Comparison of ENCODE assay signal across 21 cellular contexts in the genomic region with DNA sequence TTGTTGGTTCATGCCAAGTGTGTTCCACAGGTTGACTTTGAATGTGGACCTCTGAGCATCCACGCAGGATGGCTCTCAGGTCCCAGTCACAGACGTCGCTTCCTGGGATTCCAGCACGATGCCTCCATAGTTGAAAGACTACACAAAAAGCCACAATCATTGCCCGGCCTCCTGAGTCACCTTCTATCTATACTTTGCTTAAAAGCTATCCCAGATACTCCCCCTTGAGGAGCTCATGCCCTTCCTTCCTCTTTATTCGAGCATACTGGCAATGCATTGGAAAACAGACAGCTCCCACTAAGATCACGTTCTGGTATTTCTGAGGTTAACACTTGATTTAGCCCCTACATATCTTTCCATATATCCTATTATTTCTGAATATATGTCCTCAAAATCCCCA.
"Had no signal": no experiment of that assay in that cellular context is flagged by ENCODE, and none has a peak within 500 bp of the region (broad histone marks: within the 10 kb centered on the region; RNA-seq: fewer than 3 reads in every experiment).

No MANE protein-coding gene starts in this region.

- H3K27me3 ChIP-seq: heart right ventricle, pancreas, stomach, suprapubic skin, transverse colon had no signal

- H3K4me3 Mint-ChIP-seq: activated B cell treated with CpG ODN at 0.5 μM for 24 hours; activated CD4-positive, alpha-beta memory T cell treated with anti-CD3 and anti-CD28 coated beads for 36 hours; activated CD4-positive, alpha-beta T cell treated with anti-CD3 and anti-CD28 coated beads for 36 hours; activated naive CD8-positive, alpha-beta T cell treated with anti-CD3 and anti-CD28 coated beads, Interleukin-2, amount 50 U/mL, for 24 hours; activated T-cell treated with anti-CD3 and anti-CD28 coated beads, Interleukin-2, amount 50 U/mL, for 72 hours; nephron progenitor cell had no signal

- H3K4me3 ChIP-seq: heart right ventricle, pancreas, skin epidermis, stomach, suprapubic skin, transverse colon had no signal

- H3K27ac Mint-ChIP-seq: activated B cell treated with CpG ODN at 0.5 μM for 24 hours; activated CD4-positive, alpha-beta memory T cell treated with anti-CD3 and anti-CD28 coated beads for 36 hours; activated CD4-positive, alpha-beta T cell treated with anti-CD3 and anti-CD28 coated beads for 36 hours; activated naive CD8-positive, alpha-beta T cell treated with anti-CD3 and anti-CD28 coated beads, Interleukin-2, amount 50 U/mL, for 24 hours; activated T-cell treated with anti-CD3 and anti-CD28 coated beads, Interleukin-2, amount 50 U/mL, for 72 hours; nephron progenitor cell had no signal

- H3K27ac ChIP-seq: heart right ventricle, pancreas, skin epidermis, stomach, suprapubic skin, transverse colon had no signal

- H3K9me3 Mint-ChIP-seq: activated B cell treated with CpG ODN at 0.5 μM for 24 hours; activated CD4-positive, alpha-beta memory T cell treated with anti-CD3 and anti-CD28 coated beads for 36 hours; activated naive CD8-positive, alpha-beta T cell treated with anti-CD3 and anti-CD28 coated beads, Interleukin-2, amount 50 U/mL, for 24 hours; activated T-cell treated with anti-CD3 and anti-CD28 coated beads, Interleukin-2, amount 50 U/mL, for 72 hours; nephron progenitor cell had no signal

- H3K4me1 ChIP-seq: suprapubic skin, transverse colon had no signal

- DNase-seq: activated B cell treated with CpG ODN at 0.5 μM for 24 hours; activated CD4-positive, alpha-beta memory T cell treated with anti-CD3 and anti-CD28 coated beads for 36 hours; activated CD4-positive, alpha-beta T cell treated with anti-CD3 and anti-CD28 coated beads for 36 hours; activated gamma-delta T cell; activated naive CD4-positive, alpha-beta T cell treated with anti-CD3 and anti-CD28 coated beads, Interleukin-2, amount 50 U/mL, for 16 hours; activated naive CD8-positive, alpha-beta T cell treated with anti-CD3 and anti-CD28 coated beads, Interleukin-2, amount 50 U/mL, for 24 hours; activated T-cell treated with anti-CD3 and anti-CD28 coated beads, Interleukin-2, amount 50 U/mL, for 72 hours; cerebellar nuclear complex; cortex of kidney; heart right ventricle; islet precursor cell; left cardiac atrium; nephron progenitor cell; pancreas; right cardiac atrium; stimulated activated CD4-positive, alpha-beta T cell treated with anti-CD3 and anti-CD28 coated beads, Interleukin-1b, Interleukin-23, amount 100 ng/mL, for 48 hours; stomach; T1000; transverse colon had no signal

- H3K9me3 ChIP-seq: heart right ventricle, pancreas, stomach, suprapubic skin, transverse colon had no signal

- ATAC-seq: activated CD4-positive, alpha-beta T cell treated with anti-CD3 and anti-CD28 coated beads for 36 hours; activated naive CD8-positive, alpha-beta T cell treated with anti-CD3 and anti-CD28 coated beads, Interleukin-2, amount 50 U/mL, for 24 hours; activated T-cell treated with anti-CD3 and anti-CD28 coated beads, Interleukin-2, amount 50 U/mL, for 72 hours; heart right ventricle; left cardiac atrium; pancreas; right cardiac atrium had no signal
